8 cellular contexts compared by ENCODE assay signal in genomic region chrX:132958086-132958703, GRCh38. TPM values are rescaled to one million over a fixed set of nuclear protein-coding genes. Genes with fewer than 3 reads are reported as not detected.
DNase-seq lines count a peak whose midpoint lies in the region; ATAC-seq and TF ChIP-seq lines count a peak whose summit lies in the region.

Gene HS6ST2 (minus strand): TSS chrX:132958629.

- TF ChIP-seq CTCF in Calu3 (IDR thresholded peaks at IDR 0.05; ENCODE audit: unreplicated experiment) (peak; percentile 6), endodermal cell (conservative IDR thresholded peaks at IDR 0.05) (peak; percentile 58)

- H3K36me3 ChIP-seq in endodermal cell (ENCODE audit: control insufficient read depth, insufficient read depth, low read length) (no peaks in the 10 kb centered on the region), neuron (ENCODE audit: insufficient read depth, low read length) (no peaks in the 10 kb centered on the region)

- H2AFZ ChIP-seq in neuron (ENCODE audit: low read depth, low read length), result peak within 1 kb of the TSS; percentile 69

- H3K9me3 ChIP-seq in endodermal cell (ENCODE audit: control insufficient read depth, low read length) (no peaks in the 10 kb centered on the region), neuron (ENCODE audit: low read length) (no peaks in the 10 kb centered on the region)

- H3K4me3 ChIP-seq in endodermal cell (ENCODE audit: low read length) (peak within 1 kb of the TSS; percentile 45), neuron (ENCODE audit: low read length) (peak within 1 kb of the TSS; percentile 73)

- H3K27ac Mint-ChIP-seq in Calu3 (ENCODE audit: unreplicated experiment) (peak within 1 kb of the TSS; percentile 63), endodermal cell (peak within 1 kb of the TSS; percentile 85)

- peak; percentile 59 for DNase-seq in Calu3
- DNase-seq in NCI-H460 (ENCODE audit: extremely low read depth, low read depth), result no peak
- peak; percentile 75 for DNase-seq in endodermal cell
- no peak for DNase-seq in NCI-H187 treated with DMSO at 0.1 percent for 48 hours (lab: John Stamatoyannopoulos, UW)
- DNase-seq in superior temporal gyrus (ENCODE audit: extremely low spot score), result no peak
- DNase-seq in effector CD4-positive, alpha-beta T cell, result no peak

- H3K27ac ChIP-seq in endodermal cell (ENCODE audit: low read depth, low read length), result no peak within 1 kb of the TSS

- peaks cover 32% of the 10 kb centered on the region for H3K4me1 Mint-ChIP-seq in Calu3 (ENCODE audit: low read depth, unreplicated experiment)
- peaks cover 32% of the 10 kb centered on the region for H3K4me1 Mint-ChIP-seq in endodermal cell

- H3K9ac ChIP-seq in endodermal cell (ENCODE audit: extremely low read depth, low read length, poor library complexity, severe bottlenecking), result no peak within 1 kb of the TSS

- BruUV-seq in Calu3 (replicated peaks; lab: Mats Ljungman, UMichigan), result no TSS peak

- no peak for ATAC-seq in GM18858 (IDR thresholded peaks at IDR 0.05; ENCODE audit: unreplicated experiment)

- intact Hi-C loops in Calu3 (cut with micrococcal nuclease; ENCODE audit: unreplicated experiment), result loop anchor here (5.0 kb wide), 1 partner anchor 216 kb away; no protein-coding TSS in a partner anchor

- H3K27me3 ChIP-seq in endodermal cell (ENCODE audit: control insufficient read depth, insufficient read depth, low read length, poor library complexity, severe bottlenecking) (peaks cover 54% of the 10 kb centered on the region), neuron (ENCODE audit: insufficient read depth, low read length) (no peaks in the 10 kb centered on the region)

- H3K36me3 Mint-ChIP-seq in Calu3 (ENCODE audit: insufficient read depth, unreplicated experiment), result peaks cover 32% of the 10 kb centered on the region
- no peaks in the 10 kb centered on the region for H3K36me3 Mint-ChIP-seq in endodermal cell (ENCODE audit: low read depth)

- CTCF ChIA-PET in Calu3 (lab: Charles Lee), result interaction anchor here (0.6 to 0.9 kb wide), 2 partner anchors 10 to 102 kb away, joined by 3 to 6 read pairs; no protein-coding TSS in a partner anchor

- WGBS in endodermal cell (ENCODE audit: insufficient coverage in 1 of 2, insufficient read length in 1 of 2), 2 experiments, result 0 to 1% methylated on average over 13 to 61 of the region's 63 CpGs

- H3K27me3 Mint-ChIP-seq in Calu3 (ENCODE audit: unreplicated experiment) (no peaks in the 10 kb centered on the region), endodermal cell (ENCODE audit: insufficient read depth) (peaks cover 71% of the 10 kb centered on the region)

- H3K4me3 Mint-ChIP-seq in Calu3 (ENCODE audit: low read depth, unreplicated experiment) (peak within 1 kb of the TSS; percentile 88), endodermal cell (peak within 1 kb of the TSS; percentile 61)

- H3K9me3 Mint-ChIP-seq in Calu3 (ENCODE audit: low read depth, unreplicated experiment) (no peaks in the 10 kb centered on the region), endodermal cell (no peaks in the 10 kb centered on the region)

- H3K4me1 ChIP-seq in endodermal cell (ENCODE audit: control insufficient read depth, insufficient read depth, low read length) (no peaks in the 10 kb centered on the region), neuron (ENCODE audit: insufficient read depth, low read length) (peaks cover 21% of the 10 kb centered on the region)

RNA-seq across cellular contexts. Expression of gene HS6ST2, which starts in this region (rescaled TPM):
- total RNA-seq in Calu3 (2022) (40.2 and 40.7 TPM in 2 replicates), endodermal cell (10 to 100 TPM in 1 of 2 donors, 1 to 10 TPM in 1; 4.1 to 19.4 TPM)
- total RNA-seq in NCI-H460 (2014; rRNA removed; shearing (Covaris generic)), result 37.8 and 39.1 TPM in 2 replicates
- polyA plus RNA-seq in NCI-H460 (2014; cell fraction: nucleus; rRNA removed), result 31.4 and 48.8 TPM in 2 replicates
- 9.3 TPM for polyA plus RNA-seq in endodermal cell (2013, experiment 1 of 2)
- 9.1 TPM for polyA plus RNA-seq in endodermal cell (2013, experiment 2 of 2)

Comparison
In these comparisons a context has a peak if more than half of its experiments do, and no peak if none do; other contexts are left out.
1. DNase-seq: peak in Calu3 (single experiment) and endodermal cell (single experiment); none in NCI-H460 (single experiment), NCI-H187 treated with DMSO at 0.1 percent for 48 hours (single experiment), superior temporal gyrus (single experiment) and effector CD4-positive, alpha-beta T cell (single experiment).